8 cellular contexts compared by ENCODE assay signal in the genomic region with DNA sequence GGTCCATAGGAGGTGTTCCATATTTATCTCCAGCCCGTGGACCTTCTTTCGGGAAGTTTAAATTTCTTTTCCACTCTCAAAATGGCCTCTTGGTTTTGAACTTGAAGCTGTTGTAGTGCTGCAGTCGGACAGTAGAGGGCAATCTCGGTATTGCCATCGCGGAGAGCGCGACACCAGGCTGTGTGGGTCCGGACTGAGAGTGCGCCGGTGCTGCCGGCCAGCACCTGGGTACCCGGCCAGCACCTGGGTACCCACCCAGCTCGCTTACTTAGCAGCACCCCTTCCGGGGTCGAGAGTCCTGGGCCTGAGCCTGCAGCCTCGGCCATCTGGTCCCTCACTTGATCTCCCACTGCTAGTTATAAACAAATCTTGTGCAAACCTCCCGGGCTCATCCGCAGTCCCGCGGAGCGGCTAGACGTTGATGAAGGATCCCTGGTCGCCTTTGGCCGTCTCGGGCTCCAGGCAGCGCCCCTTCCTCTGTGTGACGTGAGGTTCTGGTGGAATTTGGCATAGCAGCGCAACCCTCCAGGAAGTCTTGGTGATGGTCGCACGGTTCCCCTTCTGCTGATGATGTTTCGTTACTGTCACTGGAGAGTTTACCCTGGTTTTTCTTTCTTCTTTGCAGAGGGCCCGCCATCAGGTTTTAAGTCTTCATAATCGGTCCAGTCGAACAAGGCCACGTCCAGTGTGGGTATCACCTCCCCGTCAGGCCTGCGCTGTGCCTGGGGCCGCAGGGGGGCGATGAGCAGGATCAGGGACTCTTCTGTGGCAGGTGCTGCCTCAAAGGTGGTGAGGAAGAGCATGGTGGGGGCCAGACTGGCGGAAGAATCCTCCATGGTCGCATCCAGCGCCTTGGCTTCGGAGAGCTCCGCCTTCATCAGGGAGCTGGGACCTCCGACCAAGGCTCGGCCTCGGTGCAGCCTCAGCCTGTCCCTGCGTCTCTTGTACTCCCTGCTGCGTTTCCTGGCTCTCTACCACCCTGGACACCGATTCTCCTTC. TPM values are rescaled to one million over a fixed set of nuclear protein-coding genes. Genes with fewer than 3 reads are reported as not detected.
DNase-seq lines count a peak whose midpoint lies in the region; ATAC-seq and TF ChIP-seq lines count a peak whose summit lies in the region.

No MANE protein-coding gene starts in this region.

- no TSS peak for BruUV-seq in Calu3 (replicated peaks; lab: Mats Ljungman, UMichigan)

- DNase-seq in Calu3 (peak; percentile 17), HFFc6 (no peak), endodermal cell (peak; percentile 82), sciatic nerve (ENCODE audit: low spot score) (no peak), omental fat pad (ENCODE audit: low spot score) (no peak)
- peak; percentile 35 for DNase-seq in activated CD4-positive, alpha-beta T cell treated with anti-CD3 and anti-CD28 coated beads, Interleukin-2, amount 10 ng/mL, durations not matched to agents 7 days and 5 days

- H3K27me3 Mint-ChIP-seq in Calu3 (ENCODE audit: unreplicated experiment): peaks cover 4% of the 10 kb centered on the region
- peaks cover 5% of the 10 kb centered on the region for H3K27me3 Mint-ChIP-seq in HFFc6 (ENCODE audit: insufficient read depth)
- no peaks in the 10 kb centered on the region for H3K27me3 Mint-ChIP-seq in activated CD4-positive, alpha-beta T cell treated with anti-CD3 and anti-CD28 coated beads, Interleukin-2, amount 10 ng/mL, durations not matched to agents 7 days and 5 days
- H3K27me3 Mint-ChIP-seq in endodermal cell (ENCODE audit: insufficient read depth): peaks cover 8% of the 10 kb centered on the region

- H3K9ac ChIP-seq in endodermal cell (ENCODE audit: extremely low read depth, low read length, poor library complexity, severe bottlenecking): no peak overlapping the region

- intact Hi-C loops in Calu3 (cut with micrococcal nuclease; ENCODE audit: unreplicated experiment): no loop called here
- intact Hi-C loops in sciatic nerve (cut with DNase I): no loop called here

- peak; percentile 28 for ATAC-seq in sciatic nerve
- ATAC-seq in HG02610 (IDR thresholded peaks at IDR 0.05; ENCODE audit: unreplicated experiment): no peak
- ATAC-seq in omental fat pad (ENCODE audit: low FRiP score): no peak
- no peak for ATAC-seq in GM21528 (IDR thresholded peaks at IDR 0.05; ENCODE audit: low FRiP score, unreplicated experiment)

- POLR2A ChIA-PET in activated CD4-positive, alpha-beta T cell treated with anti-CD3 and anti-CD28 coated beads, Interleukin-2, amount 10 ng/mL, durations not matched to agents 7 days and 5 days (lab: Charles Lee): no interaction called here

- WGBS in endodermal cell (ENCODE audit: insufficient coverage in 1 of 2, insufficient read length in 1 of 2), 2 experiments: 91 to 100% methylated on average over 3 to 51 of the region's 51 CpGs

- H3K27ac Mint-ChIP-seq in Calu3 (ENCODE audit: unreplicated experiment) (no peak overlapping the region), HFFc6 (no peak overlapping the region), endodermal cell (no peak overlapping the region)
- H3K27ac Mint-ChIP-seq in activated CD4-positive, alpha-beta T cell treated with anti-CD3 and anti-CD28 coated beads, Interleukin-2, amount 10 ng/mL, durations not matched to agents 7 days and 5 days: no peak overlapping the region

- H3K9me3 Mint-ChIP-seq in Calu3 (ENCODE audit: low read depth, unreplicated experiment) (no peaks in the 10 kb centered on the region), HFFc6 (no peaks in the 10 kb centered on the region), endodermal cell (peaks cover 4% of the 10 kb centered on the region)
- no peaks in the 10 kb centered on the region for H3K9me3 Mint-ChIP-seq in activated CD4-positive, alpha-beta T cell treated with anti-CD3 and anti-CD28 coated beads, Interleukin-2, amount 10 ng/mL, durations not matched to agents 7 days and 5 days

- no peak overlapping the region for H3K4me3 ChIP-seq in endodermal cell (ENCODE audit: low read length)

- H3K27me3 ChIP-seq in endodermal cell (ENCODE audit: control insufficient read depth, insufficient read depth, low read length, poor library complexity, severe bottlenecking): no peaks in the 10 kb centered on the region

- no peaks in the 10 kb centered on the region for H3K36me3 Mint-ChIP-seq in Calu3 (ENCODE audit: insufficient read depth, unreplicated experiment)
- no peaks in the 10 kb centered on the region for H3K36me3 Mint-ChIP-seq in HFFc6 (ENCODE audit: low read depth)
- no peaks in the 10 kb centered on the region for H3K36me3 Mint-ChIP-seq in activated CD4-positive, alpha-beta T cell treated with anti-CD3 and anti-CD28 coated beads, Interleukin-2, amount 10 ng/mL, durations not matched to agents 7 days and 5 days (ENCODE audit: low read depth)
- no peaks in the 10 kb centered on the region for H3K36me3 Mint-ChIP-seq in endodermal cell (ENCODE audit: low read depth)

- CTCF ChIA-PET in Calu3 (lab: Charles Lee): no interaction called here
- CTCF ChIA-PET in activated CD4-positive, alpha-beta T cell treated with anti-CD3 and anti-CD28 coated beads, Interleukin-2, amount 10 ng/mL, durations not matched to agents 7 days and 5 days (lab: Charles Lee): interaction anchor here (0.7 kb wide), 1 partner anchor 40 kb away, joined by 3 read pairs; no protein-coding TSS in a partner anchor

- peak; percentile 42 for TF ChIP-seq CTCF in Calu3 (IDR thresholded peaks at IDR 0.05; ENCODE audit: unreplicated experiment)
- peak; percentile 55 for TF ChIP-seq CTCF in HFFc6 (IDR thresholded peaks at IDR 0.05)
- TF ChIP-seq CTCF in endodermal cell (conservative IDR thresholded peaks at IDR 0.05): peak; percentile 80
- no peak for TF ChIP-seq CTCF in omental fat pad (IDR thresholded peaks at IDR 0.05)

- H3K4me1 ChIP-seq in endodermal cell (ENCODE audit: control insufficient read depth, insufficient read depth, low read length): no peaks in the 10 kb centered on the region

- no peaks in the 10 kb centered on the region for H3K36me3 ChIP-seq in endodermal cell (ENCODE audit: control insufficient read depth, insufficient read depth, low read length)

- H3K27ac ChIP-seq in endodermal cell (ENCODE audit: low read depth, low read length): no peak overlapping the region

- no peaks in the 10 kb centered on the region for H3K9me3 ChIP-seq in endodermal cell (ENCODE audit: control insufficient read depth, low read length)

- H3K4me3 Mint-ChIP-seq in Calu3 (ENCODE audit: low read depth, unreplicated experiment): no peak overlapping the region
- no peak overlapping the region; the same call in 1 of the 2 replicates for H3K4me3 Mint-ChIP-seq in HFFc6
- H3K4me3 Mint-ChIP-seq in activated CD4-positive, alpha-beta T cell treated with anti-CD3 and anti-CD28 coated beads, Interleukin-2, amount 10 ng/mL, durations not matched to agents 7 days and 5 days: peak overlapping the region; percentile 51
- no peak overlapping the region for H3K4me3 Mint-ChIP-seq in endodermal cell

- H3K4me1 Mint-ChIP-seq in Calu3 (ENCODE audit: low read depth, unreplicated experiment): no peaks in the 10 kb centered on the region
- H3K4me1 Mint-ChIP-seq in HFFc6 (ENCODE audit: low read depth): no peaks in the 10 kb centered on the region
- H3K4me1 Mint-ChIP-seq in activated CD4-positive, alpha-beta T cell treated with anti-CD3 and anti-CD28 coated beads, Interleukin-2, amount 10 ng/mL, durations not matched to agents 7 days and 5 days: peaks cover 9% of the 10 kb centered on the region
- peaks cover 14% of the 10 kb centered on the region for H3K4me1 Mint-ChIP-seq in endodermal cell

RNA-seq across cellular contexts. Expression of a gene that starts 17.8 kb away (rescaled TPM):
- total RNA-seq in Calu3 (2022): not detected in 2 replicates
- total RNA-seq in HFFc6 (2021; fragmentation: NEBNext Ultra II Directional; extraction: Animal tissue kit (Norgen Biotek cat#: 25700)): not detected
- total RNA-seq in activated CD4-positive, alpha-beta T cell treated with anti-CD3 and anti-CD28 coated beads, Interleukin-2, amount 10 ng/mL, durations not matched to agents 7 days and 5 days: not detected
- not detected for total RNA-seq in endodermal cell
- polyA plus RNA-seq in endodermal cell (2013, experiment 1 of 2): not detected
- polyA plus RNA-seq in endodermal cell (2013, experiment 2 of 2): not detected
- not detected for total RNA-seq in sciatic nerve
- total RNA-seq in omental fat pad: not detected

RNA-seq across cellular contexts. Expression of a gene that starts 51.5 kb away (rescaled TPM):
- total RNA-seq in Calu3 (2022) (0.33 and 0.56 TPM in 2 replicates), endodermal cell (10 to 100 TPM in 1 of 2 donors, 1 to 10 TPM in 1; 7.1 to 57.4 TPM), sciatic nerve (11.5 TPM), omental fat pad (10 to 100 TPM in 1 of 4 donors, 1 to 10 TPM in 3; 3.2 to 15.7 (median 4.0) TPM)
- under 1 TPM in 3 of 6 experiments, not detected in 3; 0.02 to 0.12 (median 0.07) TPM for total RNA-seq in HFFc6 (2021; fragmentation: NEBNext Ultra II Directional; extraction: Animal tissue kit (Norgen Biotek cat#: 25700))
- total RNA-seq in activated CD4-positive, alpha-beta T cell treated with anti-CD3 and anti-CD28 coated beads, Interleukin-2, amount 10 ng/mL, durations not matched to agents 7 days and 5 days: under 1 TPM in 1 of 2 experiments, not detected in 1; 0.02 TPM
- 13.9 TPM for polyA plus RNA-seq in endodermal cell (2013, experiment 1 of 2)
- 12.4 TPM for polyA plus RNA-seq in endodermal cell (2013, experiment 2 of 2)

Comparison
In these comparisons a context has a peak if more than half of its experiments do, and no peak if none do; other contexts are left out.
1. DNase-seq: peak in Calu3 (single experiment), activated CD4-positive, alpha-beta T cell treated with anti-CD3 and anti-CD28 coated beads, Interleukin-2, amount 10 ng/mL, durations not matched to agents 7 days and 5 days (single experiment) and endodermal cell (single experiment); none in HFFc6 (single experiment), sciatic nerve (single experiment) and omental fat pad (single experiment).
2. CTCF ChIP-seq: peak in Calu3 (single experiment), HFFc6 (single experiment) and endodermal cell (single experiment); none in omental fat pad (0 of 3).